Comparison of ENCODE assay signal across 30 cellular contexts in the genomic region with DNA sequence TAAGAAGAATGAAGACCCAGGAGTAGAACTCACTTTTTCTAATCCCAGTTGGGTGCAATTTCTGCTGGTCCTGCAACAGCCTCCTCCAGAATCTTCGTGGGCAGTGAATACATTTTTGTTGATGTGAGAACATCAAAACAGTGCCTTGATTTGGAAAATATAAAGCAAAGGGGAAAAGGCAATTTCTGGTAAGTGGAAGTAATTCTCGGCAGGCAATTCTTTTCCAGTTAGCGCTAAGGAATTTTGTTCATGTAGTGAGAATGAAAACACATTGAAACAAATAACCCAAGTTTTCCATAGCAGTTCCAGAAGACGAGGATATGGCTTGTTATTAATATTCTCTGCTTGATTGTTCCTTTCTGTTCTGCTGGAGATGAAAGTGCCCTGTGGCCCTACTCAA.
"Had no signal": no experiment of that assay in that cellular context is flagged by ENCODE, and none has a peak within 500 bp of the region (broad histone marks: within the 10 kb centered on the region; RNA-seq: fewer than 3 reads in every experiment).

No MANE protein-coding gene starts in this region.

- H3K4me1 Mint-ChIP-seq: activated CD4-positive, alpha-beta T cell treated with anti-CD3 and anti-CD28 coated beads for 36 hours; activated CD4-positive, alpha-beta T cell treated with anti-CD3 and anti-CD28 coated beads, Interleukin-2, amount 10 ng/mL, durations not matched to agents 24 days and 14 days; activated CD8-positive, alpha-beta memory T cell treated with anti-CD3 and anti-CD28 coated beads, Interleukin-2, amount 10 ng/mL, durations not matched to agents 7 days and 5 days; activated naive CD4-positive, alpha-beta T cell treated with anti-CD3 and anti-CD28 coated beads, Interleukin-2, amount 10 ng/mL, durations not matched to agents 7 days and 5 days; activated naive CD8-positive, alpha-beta T cell treated with anti-CD3 and anti-CD28 coated beads, Interleukin-2, amount 10 ng/mL, durations not matched to agents 7 days and 5 days; central memory CD8-positive, alpha-beta T cell; T-cell; T-helper 17 cell had no signal

- H3K36me3 ChIP-seq: ascending aorta, brain microvascular endothelial cell, gastrocnemius medialis, heart left ventricle had no signal

- H3K4me1 ChIP-seq: ascending aorta, gastrocnemius medialis had no signal

- DNase-seq: activated CD4-positive, alpha-beta memory T cell treated with anti-CD3 and anti-CD28 coated beads for 36 hours; activated CD4-positive, alpha-beta T cell treated with anti-CD3 and anti-CD28 coated beads for 36 hours; activated CD4-positive, alpha-beta T cell treated with anti-CD3 and anti-CD28 coated beads, Interleukin-2, amount 10 ng/mL, durations not matched to agents 24 days and 14 days; activated CD4-positive, CD25-positive, alpha-beta regulatory T cell; activated CD4-positive, CD25-positive, alpha-beta regulatory T cell treated with anti-CD3 and anti-CD28 coated beads, Interleukin-2, amount 50 U/mL, for 72 hours; activated CD8-positive, alpha-beta memory T cell treated with anti-CD3 and anti-CD28 coated beads, Interleukin-2, amount 10 ng/mL, durations not matched to agents 7 days and 5 days; activated CD8-positive, alpha-beta memory T cell treated with anti-CD3 and anti-CD28 coated beads, Interleukin-2, amount 50 U/mL, for 4 hours; activated CD8-positive, alpha-beta T cell treated with anti-CD3 and anti-CD28 coated beads, Interleukin-2, amount 10 ng/mL, durations not matched to agents 7 days and 5 days; activated gamma-delta T cell; activated naive CD4-positive, alpha-beta T cell; activated naive CD4-positive, alpha-beta T cell treated with anti-CD3 and anti-CD28 coated beads, Interleukin-2, amount 10 ng/mL, durations not matched to agents 7 days and 5 days; activated naive CD8-positive, alpha-beta T cell treated with anti-CD3 and anti-CD28 coated beads, Interleukin-2, amount 10 ng/mL, durations not matched to agents 7 days and 5 days; activated T-cell treated with anti-CD3 and anti-CD28 coated beads, Interleukin-2, amount 50 U/mL, for 1 hour; activated T-cell treated with anti-CD3 and anti-CD28 coated beads, Interleukin-2, amount 50 U/mL, for 48 hours; brain microvascular endothelial cell; dorsolateral prefrontal cortex; effector memory CD4-positive, alpha-beta T cell; endodermal cell; foreskin keratinocyte; gastrocnemius medialis; glutamatergic neuron; heart left ventricle; SW 1271; T-cell; T-helper 17 cell had no signal

- H3K9me3 Mint-ChIP-seq: activated CD4-positive, alpha-beta T cell treated with anti-CD3 and anti-CD28 coated beads, Interleukin-2, amount 10 ng/mL, durations not matched to agents 24 days and 14 days; activated naive CD8-positive, alpha-beta T cell treated with anti-CD3 and anti-CD28 coated beads, Interleukin-2, amount 10 ng/mL, durations not matched to agents 7 days and 5 days; dendritic cell treated with granulocyte-macrophage colony-stimulating factor and Interleukin-4, amounts not matched to agents 40 ng/mL and 50 ng/mL, for 4 days; endodermal cell had no signal

- H3K27ac Mint-ChIP-seq: activated CD4-positive, alpha-beta memory T cell treated with anti-CD3 and anti-CD28 coated beads for 36 hours; activated CD4-positive, alpha-beta T cell treated with anti-CD3 and anti-CD28 coated beads for 36 hours; activated CD4-positive, alpha-beta T cell treated with anti-CD3 and anti-CD28 coated beads, Interleukin-2, amount 10 ng/mL, durations not matched to agents 24 days and 14 days; activated CD8-positive, alpha-beta memory T cell treated with anti-CD3 and anti-CD28 coated beads, Interleukin-2, amount 10 ng/mL, durations not matched to agents 7 days and 5 days; activated CD8-positive, alpha-beta T cell treated with anti-CD3 and anti-CD28 coated beads, Interleukin-2, amount 10 ng/mL, durations not matched to agents 7 days and 5 days; activated naive CD4-positive, alpha-beta T cell treated with anti-CD3 and anti-CD28 coated beads, Interleukin-2, amount 10 ng/mL, durations not matched to agents 7 days and 5 days; activated naive CD4-positive, alpha-beta T cell treated with anti-CD3 and anti-CD28 coated beads, Interleukin-2, amount 50 U/mL, for 72 hours; activated naive CD8-positive, alpha-beta T cell treated with anti-CD3 and anti-CD28 coated beads, Interleukin-2, amount 10 ng/mL, durations not matched to agents 7 days and 5 days; dendritic cell treated with granulocyte-macrophage colony-stimulating factor and Interleukin-4, amounts not matched to agents 40 ng/mL and 50 ng/mL, for 4 days; endodermal cell; T-cell; T-helper 17 cell had no signal

- H3K27ac ChIP-seq: ascending aorta, brain microvascular endothelial cell, coronary artery, dorsolateral prefrontal cortex, foreskin keratinocyte, gastrocnemius medialis, heart left ventricle had no signal

- H3K27me3 ChIP-seq: ascending aorta, brain microvascular endothelial cell, foreskin keratinocyte, gastrocnemius medialis had no signal

- H3K27me3 Mint-ChIP-seq: activated CD4-positive, alpha-beta memory T cell treated with anti-CD3 and anti-CD28 coated beads for 36 hours; activated CD4-positive, alpha-beta T cell treated with anti-CD3 and anti-CD28 coated beads for 36 hours; activated CD4-positive, alpha-beta T cell treated with anti-CD3 and anti-CD28 coated beads, Interleukin-2, amount 10 ng/mL, durations not matched to agents 24 days and 14 days; activated CD8-positive, alpha-beta memory T cell treated with anti-CD3 and anti-CD28 coated beads, Interleukin-2, amount 10 ng/mL, durations not matched to agents 7 days and 5 days; activated naive CD4-positive, alpha-beta T cell treated with anti-CD3 and anti-CD28 coated beads, Interleukin-2, amount 10 ng/mL, durations not matched to agents 7 days and 5 days; activated naive CD8-positive, alpha-beta T cell treated with anti-CD3 and anti-CD28 coated beads, Interleukin-2, amount 10 ng/mL, durations not matched to agents 7 days and 5 days; central memory CD8-positive, alpha-beta T cell; dendritic cell treated with granulocyte-macrophage colony-stimulating factor and Interleukin-4, amounts not matched to agents 40 ng/mL and 50 ng/mL, for 4 days; T-cell; T-helper 17 cell had no signal

- H3K4me3 ChIP-seq: ascending aorta, coronary artery, dorsolateral prefrontal cortex, gastrocnemius medialis, heart left ventricle had no signal

- H3K9me3 ChIP-seq: ascending aorta, gastrocnemius medialis, heart left ventricle had no signal

- H3K36me3 Mint-ChIP-seq: activated CD4-positive, alpha-beta memory T cell treated with anti-CD3 and anti-CD28 coated beads for 36 hours; activated CD8-positive, alpha-beta memory T cell treated with anti-CD3 and anti-CD28 coated beads, Interleukin-2, amount 10 ng/mL, durations not matched to agents 7 days and 5 days; activated naive CD4-positive, alpha-beta T cell treated with anti-CD3 and anti-CD28 coated beads, Interleukin-2, amount 10 ng/mL, durations not matched to agents 7 days and 5 days; activated naive CD4-positive, alpha-beta T cell treated with anti-CD3 and anti-CD28 coated beads, Interleukin-2, amount 50 U/mL, for 72 hours; activated naive CD8-positive, alpha-beta T cell treated with anti-CD3 and anti-CD28 coated beads, Interleukin-2, amount 10 ng/mL, durations not matched to agents 7 days and 5 days; T-cell had no signal

- H3K4me3 Mint-ChIP-seq: activated CD4-positive, alpha-beta memory T cell treated with anti-CD3 and anti-CD28 coated beads for 36 hours; activated CD4-positive, alpha-beta T cell treated with anti-CD3 and anti-CD28 coated beads for 36 hours; activated CD4-positive, alpha-beta T cell treated with anti-CD3 and anti-CD28 coated beads, Interleukin-2, amount 10 ng/mL, durations not matched to agents 24 days and 14 days; activated CD8-positive, alpha-beta memory T cell treated with anti-CD3 and anti-CD28 coated beads, Interleukin-2, amount 10 ng/mL, durations not matched to agents 7 days and 5 days; activated CD8-positive, alpha-beta T cell treated with anti-CD3 and anti-CD28 coated beads, Interleukin-2, amount 10 ng/mL, durations not matched to agents 7 days and 5 days; activated naive CD4-positive, alpha-beta T cell treated with anti-CD3 and anti-CD28 coated beads, Interleukin-2, amount 10 ng/mL, durations not matched to agents 7 days and 5 days; activated naive CD8-positive, alpha-beta T cell treated with anti-CD3 and anti-CD28 coated beads, Interleukin-2, amount 10 ng/mL, durations not matched to agents 7 days and 5 days; central memory CD8-positive, alpha-beta T cell; dendritic cell treated with granulocyte-macrophage colony-stimulating factor and Interleukin-4, amounts not matched to agents 40 ng/mL and 50 ng/mL, for 4 days; endodermal cell; T-cell; T-helper 17 cell had no signal
